ENCODE assay signal across 2 cellular contexts in genomic region chr19:16330368-16330801, GRCh38.
TF ChIP-seq lines count a peak whose summit lies in the region.

No MANE protein-coding gene starts in this region.

TF ChIP-seq in HepG2, 621 proteins besides CTCF, POLR2A, EP300 and RAD21:
- no peak for TF ChIP-seq ZNF296 (CRISPR knock-in tag; conservative IDR thresholded peaks at IDR 0.05)
- TF ChIP-seq, protein P1, sequence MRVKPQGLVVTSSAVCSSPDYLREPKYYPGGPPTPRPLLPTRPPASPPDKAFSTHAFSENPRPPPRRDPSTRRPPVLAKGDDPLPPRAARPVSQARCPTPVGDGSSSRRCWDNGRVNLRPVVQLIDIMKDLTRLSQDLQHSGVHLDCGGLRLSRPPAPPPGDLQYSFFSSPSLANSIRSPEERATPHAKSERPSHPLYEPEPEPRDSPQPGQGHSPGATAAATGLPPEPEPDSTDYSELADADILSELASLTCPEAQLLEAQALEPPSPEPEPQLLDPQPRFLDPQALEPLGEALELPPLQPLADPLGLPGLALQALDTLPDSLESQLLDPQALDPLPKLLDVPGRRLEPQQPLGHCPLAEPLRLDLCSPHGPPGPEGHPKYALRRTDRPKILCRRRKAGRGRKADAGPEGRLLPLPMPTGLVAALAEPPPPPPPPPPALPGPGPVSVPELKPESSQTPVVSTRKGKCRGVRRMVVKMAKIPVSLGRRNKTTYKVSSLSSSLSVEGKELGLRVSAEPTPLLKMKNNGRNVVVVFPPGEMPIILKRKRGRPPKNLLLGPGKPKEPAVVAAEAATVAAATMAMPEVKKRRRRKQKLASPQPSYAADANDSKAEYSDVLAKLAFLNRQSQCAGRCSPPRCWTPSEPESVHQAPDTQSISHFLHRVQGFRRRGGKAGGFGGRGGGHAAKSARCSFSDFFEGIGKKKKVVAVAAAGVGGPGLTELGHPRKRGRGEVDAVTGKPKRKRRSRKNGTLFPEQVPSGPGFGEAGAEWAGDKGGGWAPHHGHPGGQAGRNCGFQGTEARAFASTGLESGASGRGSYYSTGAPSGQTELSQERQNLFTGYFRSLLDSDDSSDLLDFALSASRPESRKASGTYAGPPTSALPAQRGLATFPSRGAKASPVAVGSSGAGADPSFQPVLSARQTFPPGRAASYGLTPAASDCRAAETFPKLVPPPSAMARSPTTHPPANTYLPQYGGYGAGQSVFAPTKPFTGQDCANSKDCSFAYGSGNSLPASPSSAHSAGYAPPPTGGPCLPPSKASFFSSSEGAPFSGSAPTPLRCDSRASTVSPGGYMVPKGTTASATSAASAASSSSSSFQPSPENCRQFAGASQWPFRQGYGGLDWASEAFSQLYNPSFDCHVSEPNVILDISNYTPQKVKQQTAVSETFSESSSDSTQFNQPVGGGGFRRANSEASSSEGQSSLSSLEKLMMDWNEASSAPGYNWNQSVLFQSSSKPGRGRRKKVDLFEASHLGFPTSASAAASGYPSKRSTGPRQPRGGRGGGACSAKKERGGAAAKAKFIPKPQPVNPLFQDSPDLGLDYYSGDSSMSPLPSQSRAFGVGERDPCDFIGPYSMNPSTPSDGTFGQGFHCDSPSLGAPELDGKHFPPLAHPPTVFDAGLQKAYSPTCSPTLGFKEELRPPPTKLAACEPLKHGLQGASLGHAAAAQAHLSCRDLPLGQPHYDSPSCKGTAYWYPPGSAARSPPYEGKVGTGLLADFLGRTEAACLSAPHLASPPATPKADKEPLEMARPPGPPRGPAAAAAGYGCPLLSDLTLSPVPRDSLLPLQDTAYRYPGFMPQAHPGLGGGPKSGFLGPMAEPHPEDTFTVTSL (CRISPR knock-in tag; IDR thresholded peaks at IDR 0.05; ENCODE audit: borderline replicate concordance), result no peak
- TF ChIP-seq HNRNPL (IDR thresholded peaks at IDR 0.05; ENCODE audit: low read depth, low read length), result 0 out of 2 replicates have a peak, but pooled peaks have one; percentile 33
- no peak for TF ChIP-seq ZBTB7B (CRISPR knock-in tag; IDR thresholded peaks at IDR 0.05)
- TF ChIP-seq MAFK (conservative IDR thresholded peaks at IDR 0.05 in 1 of 2, IDR thresholded peaks at IDR 0.05 in 1 of 2; ENCODE audit: low read length in 2 of 2), result peak; percentile 62 to 66
- peak; percentile 70 for TF ChIP-seq MAFF (IDR thresholded peaks at IDR 0.05; ENCODE audit: low read depth, low read length)

TF ChIP-seq in GM23338, 12 proteins besides CTCF, POLR2A, EP300 and RAD21:
- TF ChIP-seq STAT1 (IDR thresholded peaks at IDR 0.05; ENCODE audit: unreplicated experiment), result no peak
- TF ChIP-seq ZNF331 (CRISPR knock-in tag; IDR thresholded peaks at IDR 0.05; ENCODE audit: low read depth), result no peak
- no peak for TF ChIP-seq ZNF462 (CRISPR knock-in tag; IDR thresholded peaks at IDR 0.05)
- no peak for TF ChIP-seq POLR2AphosphoS5 (IDR thresholded peaks at IDR 0.05; ENCODE audit: low read depth)
- no peak for TF ChIP-seq EZH2phosphoT487 (IDR thresholded peaks at IDR 0.05; ENCODE audit: unreplicated experiment)
- no peak for TF ChIP-seq NANOG (IDR thresholded peaks at IDR 0.05; ENCODE audit: borderline replicate concordance)
- no peak for TF ChIP-seq CREB1 (CRISPR knock-in tag; IDR thresholded peaks at IDR 0.05; ENCODE audit: low read depth)
- no peak for TF ChIP-seq EZH2 (IDR thresholded peaks at IDR 0.05; ENCODE audit: low read depth, unreplicated experiment)
- TF ChIP-seq ZNF114 (CRISPR knock-in tag; IDR thresholded peaks at IDR 0.05), result no peak
- TF ChIP-seq REST (IDR thresholded peaks at IDR 0.05; ENCODE audit: unreplicated experiment), result no peak
- TF ChIP-seq ETS1 (IDR thresholded peaks at IDR 0.05), result no peak
- TF ChIP-seq JUNB (IDR thresholded peaks at IDR 0.05; ENCODE audit: unreplicated experiment), result no peak
